Comparison of ENCODE assay signal across 6 cellular contexts in genomic region chr10:11002916-11003315, GRCh38. TPM values are rescaled to one million over a fixed set of nuclear protein-coding genes. Genes with fewer than 3 reads are reported as not detected.
"Had no signal": no experiment of that assay in that cellular context is flagged by ENCODE, and none has a peak within 500 bp of the region (broad histone marks: within the 10 kb centered on the region; RNA-seq: fewer than 3 reads in every experiment).

No MANE protein-coding gene starts in this region.

- ATAC-seq: HepG2, K562 had no signal

- H3K4me3 Mint-ChIP-seq: IgD-negative memory B cell had no signal

- H3K4me1 Mint-ChIP-seq: IgD-negative memory B cell had no signal

- H3K27ac ChIP-seq: HL-60 had no signal

- H3K27ac Mint-ChIP-seq: IgD-negative memory B cell had no signal

- H3K36me3 Mint-ChIP-seq: IgD-negative memory B cell had no signal

- H3K4me3 ChIP-seq: K562 had no signal

- DNase-seq: IMR-90 had no signal

RNA-seq across cellular contexts. Expression of gene CELF2, which starts 14.8 kb away (rescaled TPM):
- total RNA-seq: HepG2, HT-29 had no signal
